ENCODE assay signal across 1 cellular context in genomic region chr14:24138396-24139271, GRCh38.
TF ChIP-seq lines count a peak whose summit lies in the region.

No MANE protein-coding gene starts in this region.

TF ChIP-seq in HepG2, 621 proteins besides CTCF, POLR2A, EP300 and RAD21 (continued from another document and continues in another):
- TF ChIP-seq PRDM10 (CRISPR knock-in tag; IDR thresholded peaks at IDR 0.05; ENCODE audit: low read depth), result no peak
- TF ChIP-seq RBFOX2 (IDR thresholded peaks at IDR 0.05; ENCODE audit: low read depth, low read length), result no peak
- TF ChIP-seq, protein P1, sequence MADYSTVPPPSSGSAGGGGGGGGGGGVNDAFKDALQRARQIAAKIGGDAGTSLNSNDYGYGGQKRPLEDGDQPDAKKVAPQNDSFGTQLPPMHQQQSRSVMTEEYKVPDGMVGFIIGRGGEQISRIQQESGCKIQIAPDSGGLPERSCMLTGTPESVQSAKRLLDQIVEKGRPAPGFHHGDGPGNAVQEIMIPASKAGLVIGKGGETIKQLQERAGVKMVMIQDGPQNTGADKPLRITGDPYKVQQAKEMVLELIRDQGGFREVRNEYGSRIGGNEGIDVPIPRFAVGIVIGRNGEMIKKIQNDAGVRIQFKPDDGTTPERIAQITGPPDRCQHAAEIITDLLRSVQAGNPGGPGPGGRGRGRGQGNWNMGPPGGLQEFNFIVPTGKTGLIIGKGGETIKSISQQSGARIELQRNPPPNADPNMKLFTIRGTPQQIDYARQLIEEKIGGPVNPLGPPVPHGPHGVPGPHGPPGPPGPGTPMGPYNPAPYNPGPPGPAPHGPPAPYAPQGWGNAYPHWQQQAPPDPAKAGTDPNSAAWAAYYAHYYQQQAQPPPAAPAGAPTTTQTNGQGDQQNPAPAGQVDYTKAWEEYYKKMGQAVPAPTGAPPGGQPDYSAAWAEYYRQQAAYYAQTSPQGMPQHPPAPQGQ (CRISPR knock-in tag; IDR thresholded peaks at IDR 0.05; ENCODE audit: borderline replicate concordance), result no peak
- TF ChIP-seq TBP (CRISPR knock-in tag; IDR thresholded peaks at IDR 0.05), result no peak
- TF ChIP-seq POLR2AphosphoS5 (IDR thresholded peaks at IDR 0.05; ENCODE audit: low read depth, low read length), result peak; percentile 19
- no peak; the same call in 1 of the 2 replicates for TF ChIP-seq TMF1 (CRISPR knock-in tag; IDR thresholded peaks at IDR 0.05; ENCODE audit: low read depth)
- TF ChIP-seq, protein P2, sequence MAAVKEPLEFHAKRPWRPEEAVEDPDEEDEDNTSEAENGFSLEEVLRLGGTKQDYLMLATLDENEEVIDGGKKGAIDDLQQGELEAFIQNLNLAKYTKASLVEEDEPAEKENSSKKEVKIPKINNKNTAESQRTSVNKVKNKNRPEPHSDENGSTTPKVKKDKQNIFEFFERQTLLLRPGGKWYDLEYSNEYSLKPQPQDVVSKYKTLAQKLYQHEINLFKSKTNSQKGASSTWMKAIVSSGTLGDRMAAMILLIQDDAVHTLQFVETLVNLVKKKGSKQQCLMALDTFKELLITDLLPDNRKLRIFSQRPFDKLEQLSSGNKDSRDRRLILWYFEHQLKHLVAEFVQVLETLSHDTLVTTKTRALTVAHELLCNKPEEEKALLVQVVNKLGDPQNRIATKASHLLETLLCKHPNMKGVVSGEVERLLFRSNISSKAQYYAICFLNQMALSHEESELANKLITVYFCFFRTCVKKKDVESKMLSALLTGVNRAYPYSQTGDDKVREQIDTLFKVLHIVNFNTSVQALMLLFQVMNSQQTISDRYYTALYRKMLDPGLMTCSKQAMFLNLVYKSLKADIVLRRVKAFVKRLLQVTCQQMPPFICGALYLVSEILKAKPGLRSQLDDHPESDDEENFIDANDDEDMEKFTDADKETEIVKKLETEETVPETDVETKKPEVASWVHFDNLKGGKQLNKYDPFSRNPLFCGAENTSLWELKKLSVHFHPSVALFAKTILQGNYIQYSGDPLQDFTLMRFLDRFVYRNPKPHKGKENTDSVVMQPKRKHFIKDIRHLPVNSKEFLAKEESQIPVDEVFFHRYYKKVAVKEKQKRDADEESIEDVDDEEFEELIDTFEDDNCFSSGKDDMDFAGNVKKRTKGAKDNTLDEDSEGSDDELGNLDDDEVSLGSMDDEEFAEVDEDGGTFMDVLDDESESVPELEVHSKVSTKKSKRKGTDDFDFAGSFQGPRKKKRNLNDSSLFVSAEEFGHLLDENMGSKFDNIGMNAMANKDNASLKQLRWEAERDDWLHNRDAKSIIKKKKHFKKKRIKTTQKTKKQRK (IDR thresholded peaks at IDR 0.05; ENCODE audit: low read length), result no peak
- peak; percentile 58; the same call in 1 of the 2 replicates for TF ChIP-seq ZNF772 (CRISPR knock-in tag; IDR thresholded peaks at IDR 0.05)
- no peak for TF ChIP-seq ETV6 (CRISPR knock-in tag; conservative IDR thresholded peaks at IDR 0.05)
- no peak for TF ChIP-seq ZNF235 (CRISPR knock-in tag; IDR thresholded peaks at IDR 0.05; ENCODE audit: borderline replicate concordance)
- TF ChIP-seq GPN1 (CRISPR knock-in tag; IDR thresholded peaks at IDR 0.05; ENCODE audit: borderline replicate concordance), result peak; percentile 61; the same call in 1 of the 2 replicates
- no peak for TF ChIP-seq ZNF83 (CRISPR knock-in tag; IDR thresholded peaks at IDR 0.05; ENCODE audit: borderline replicate concordance)
- TF ChIP-seq, protein P3, sequence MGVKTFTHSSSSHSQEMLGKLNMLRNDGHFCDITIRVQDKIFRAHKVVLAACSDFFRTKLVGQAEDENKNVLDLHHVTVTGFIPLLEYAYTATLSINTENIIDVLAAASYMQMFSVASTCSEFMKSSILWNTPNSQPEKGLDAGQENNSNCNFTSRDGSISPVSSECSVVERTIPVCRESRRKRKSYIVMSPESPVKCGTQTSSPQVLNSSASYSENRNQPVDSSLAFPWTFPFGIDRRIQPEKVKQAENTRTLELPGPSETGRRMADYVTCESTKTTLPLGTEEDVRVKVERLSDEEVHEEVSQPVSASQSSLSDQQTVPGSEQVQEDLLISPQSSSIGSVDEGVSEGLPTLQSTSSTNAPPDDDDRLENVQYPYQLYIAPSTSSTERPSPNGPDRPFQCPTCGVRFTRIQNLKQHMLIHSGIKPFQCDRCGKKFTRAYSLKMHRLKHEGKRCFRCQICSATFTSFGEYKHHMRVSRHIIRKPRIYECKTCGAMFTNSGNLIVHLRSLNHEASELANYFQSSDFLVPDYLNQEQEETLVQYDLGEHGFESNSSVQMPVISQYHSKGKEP (CRISPR knock-in tag; IDR thresholded peaks at IDR 0.05), result no peak
- TF ChIP-seq ZBTB49 (CRISPR knock-in tag; IDR thresholded peaks at IDR 0.05; ENCODE audit: borderline replicate concordance), result no peak
- peak; percentile 28; the same call in 1 of the 2 replicates for TF ChIP-seq SP5 (CRISPR knock-in tag; IDR thresholded peaks at IDR 0.05; ENCODE audit: borderline replicate concordance, low read depth)
- no peak for TF ChIP-seq MATR3 (CRISPR knock-in tag; IDR thresholded peaks at IDR 0.05)
- TF ChIP-seq ZNF383 (CRISPR knock-in tag; IDR thresholded peaks at IDR 0.05; ENCODE audit: borderline replicate concordance), result no peak
- peak; percentile 33 for TF ChIP-seq PTBP1 (IDR thresholded peaks at IDR 0.05; ENCODE audit: low read depth, low read length, poor library complexity, severe bottlenecking)
- TF ChIP-seq PRPF4 (IDR thresholded peaks at IDR 0.05; ENCODE audit: low read depth, low read length, poor library complexity, severe bottlenecking), result no peak
- no peak for TF ChIP-seq NPAS2 (CRISPR knock-in tag; IDR thresholded peaks at IDR 0.05; ENCODE audit: borderline replicate concordance)
- no peak; the same call in 1 of the 2 replicates for TF ChIP-seq BORCS8-MEF2B (CRISPR knock-in tag; IDR thresholded peaks at IDR 0.05)
- TF ChIP-seq MED13 (CRISPR knock-in tag; IDR thresholded peaks at IDR 0.05), result no peak
- no peak for TF ChIP-seq ZBTB3 (CRISPR knock-in tag; IDR thresholded peaks at IDR 0.05; ENCODE audit: borderline replicate concordance, low read depth)
- no peak for TF ChIP-seq DR1 (CRISPR knock-in tag; IDR thresholded peaks at IDR 0.05)
- peak; percentile 19; the same call in 1 of the 2 replicates for TF ChIP-seq KMT2A (CRISPR knock-in tag; IDR thresholded peaks at IDR 0.05)
- TF ChIP-seq NR2C2 (CRISPR knock-in tag; IDR thresholded peaks at IDR 0.05; ENCODE audit: borderline replicate concordance), result peak; percentile 53; the same call in 1 of the 2 replicates
- no peak for TF ChIP-seq ZNF280B (CRISPR knock-in tag; IDR thresholded peaks at IDR 0.05; ENCODE audit: borderline replicate concordance)
- TF ChIP-seq GABPB1 (CRISPR knock-in tag; IDR thresholded peaks at IDR 0.05), result 0 out of 2 replicates have a peak, but pooled peaks have one; percentile 17
- 0 out of 2 replicates have a peak, but pooled peaks have one; percentile 9 for TF ChIP-seq SAFB2 (CRISPR knock-in tag; IDR thresholded peaks at IDR 0.05; ENCODE audit: borderline replicate concordance, low read depth)
- peak; percentile 84 for TF ChIP-seq ATF7 (IDR thresholded peaks at IDR 0.05)
- TF ChIP-seq ATF7 (CRISPR knock-in tag; IDR thresholded peaks at IDR 0.05), result peak; percentile 45; the same call in 1 of the 2 replicates
- TF ChIP-seq, protein P4, sequence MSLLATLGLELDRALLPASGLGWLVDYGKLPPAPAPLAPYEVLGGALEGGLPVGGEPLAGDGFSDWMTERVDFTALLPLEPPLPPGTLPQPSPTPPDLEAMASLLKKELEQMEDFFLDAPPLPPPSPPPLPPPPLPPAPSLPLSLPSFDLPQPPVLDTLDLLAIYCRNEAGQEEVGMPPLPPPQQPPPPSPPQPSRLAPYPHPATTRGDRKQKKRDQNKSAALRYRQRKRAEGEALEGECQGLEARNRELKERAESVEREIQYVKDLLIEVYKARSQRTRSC (CRISPR knock-in tag; IDR thresholded peaks at IDR 0.05; ENCODE audit: low read depth), result 0 out of 2 replicates have a peak, but pooled peaks have one; percentile 60
- TF ChIP-seq ZKSCAN1 (IDR thresholded peaks at IDR 0.05; ENCODE audit: low read length), result no peak
- 0 out of 2 replicates have a peak, but pooled peaks have one; percentile 51 for TF ChIP-seq KDM3A (CRISPR knock-in tag; IDR thresholded peaks at IDR 0.05; ENCODE audit: low read depth)
- peak; percentile 54; the same call in 1 of the 2 replicates for TF ChIP-seq ZNF768 (CRISPR knock-in tag; IDR thresholded peaks at IDR 0.05)
- TF ChIP-seq CREB1 (IDR thresholded peaks at IDR 0.05), result peak; percentile 15; the same call in 1 of the 2 replicates
- TF ChIP-seq CREB1 (CRISPR knock-in tag; IDR thresholded peaks at IDR 0.05), result no peak
- no peak for TF ChIP-seq FOXA3 (CRISPR knock-in tag; IDR thresholded peaks at IDR 0.05)
- no peak for TF ChIP-seq ZNF256 (CRISPR knock-in tag; conservative IDR thresholded peaks at IDR 0.05)
- peak; percentile 79 for TF ChIP-seq IKZF4 (CRISPR knock-in tag; IDR thresholded peaks at IDR 0.05; ENCODE audit: borderline replicate concordance, low read depth, not compliant biosample characterization)
- TF ChIP-seq TCF12 (IDR thresholded peaks at IDR 0.05), result no peak
- no peak for TF ChIP-seq TCF12 (CRISPR knock-in tag; IDR thresholded peaks at IDR 0.05)
- TF ChIP-seq ZNF724P (CRISPR knock-in tag; IDR thresholded peaks at IDR 0.05; ENCODE audit: borderline replicate concordance), result no peak
- no peak for TF ChIP-seq ZNF878 (CRISPR knock-in tag; IDR thresholded peaks at IDR 0.05)
- no peak for TF ChIP-seq ZNF180 (CRISPR knock-in tag; IDR thresholded peaks at IDR 0.05; ENCODE audit: borderline replicate concordance, low read depth)
- TF ChIP-seq, protein P5, sequence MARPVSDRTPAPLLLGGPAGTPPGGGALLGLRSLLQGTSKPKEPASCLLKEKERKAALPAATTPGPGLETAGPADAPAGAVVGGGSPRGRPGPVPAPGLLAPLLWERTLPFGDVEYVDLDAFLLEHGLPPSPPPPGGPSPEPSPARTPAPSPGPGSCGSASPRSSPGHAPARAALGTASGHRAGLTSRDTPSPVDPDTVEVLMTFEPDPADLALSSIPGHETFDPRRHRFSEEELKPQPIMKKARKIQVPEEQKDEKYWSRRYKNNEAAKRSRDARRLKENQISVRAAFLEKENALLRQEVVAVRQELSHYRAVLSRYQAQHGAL (CRISPR knock-in tag; IDR thresholded peaks at IDR 0.05; ENCODE audit: not compliant biosample characterization), result no peak
- no peak for TF ChIP-seq GATA4 (IDR thresholded peaks at IDR 0.05; ENCODE audit: borderline replicate concordance, low read depth)
- TF ChIP-seq CHD4 (IDR thresholded peaks at IDR 0.05; ENCODE audit: borderline replicate concordance, low read length), result no peak
